ENCODE assay signal across 24 cellular contexts in the genomic region with DNA sequence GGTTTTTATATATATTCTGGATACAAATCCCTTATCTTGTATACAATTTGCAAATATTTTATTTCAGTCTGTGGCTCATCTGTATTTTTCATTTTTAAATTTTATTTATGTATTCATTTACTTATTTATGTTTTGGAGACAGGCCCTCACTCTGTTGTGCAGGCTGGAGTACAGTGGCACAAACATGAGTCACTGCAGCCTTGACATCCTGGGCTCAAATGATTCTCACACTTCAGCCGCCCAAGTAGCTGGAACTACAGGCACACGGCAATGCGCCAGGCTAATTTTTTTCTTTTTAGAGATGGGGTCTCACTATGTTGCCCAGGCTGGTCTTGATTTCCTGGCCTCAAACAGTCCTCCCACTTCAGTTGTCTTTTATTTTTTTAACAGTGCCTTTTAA.
"Had no signal": no experiment of that assay in that cellular context is flagged by ENCODE, and none has a peak within 500 bp of the region (broad histone marks: within the 10 kb centered on the region; RNA-seq: fewer than 3 reads in every experiment).

No MANE protein-coding gene starts in this region.

- H3K9me3 ChIP-seq: stomach, suprapubic skin, testis, thoracic aorta, thyroid gland, tibial artery, tibial nerve, transverse colon, upper lobe of left lung, upper lobe of right lung, uterus, vagina had no signal

- H3K36me3 ChIP-seq: uterus had no signal

- H3K27me3 ChIP-seq: stomach, suprapubic skin, testis, thyroid gland, tibial artery, tibial nerve, transverse colon, upper lobe of left lung, upper lobe of right lung, uterus, vagina had no signal

- H3K4me3 ChIP-seq: stomach, suprapubic skin, testis, thoracic aorta, thyroid gland, tibial artery, tibial nerve, transverse colon, upper lobe of left lung, upper lobe of right lung, uterus, vagina had no signal

- H3K27ac ChIP-seq: stomach, suprapubic skin, testis, thoracic aorta, thyroid gland, tibial artery, tibial nerve, transverse colon, upper lobe of left lung, upper lobe of right lung, uterus, vagina had no signal

- DNase-seq: stimulated activated CD4-positive, alpha-beta T cell treated with anti-CD3 and anti-CD28 coated beads, Interleukin-2, amount 100 ng/mL, for 48 hours; stimulated activated CD4-positive, alpha-beta T cell treated with anti-CD3 and anti-CD28 coated beads, Interleukin-4, amount 100 ng/mL, for 1 hour; stimulated activated CD4-positive, alpha-beta T cell treated with anti-CD3 and anti-CD28 coated beads, Interleukin-4, amount 100 ng/mL, for 24 hours; stimulated activated CD4-positive, alpha-beta T cell treated with anti-CD3 and anti-CD28 coated beads, Interleukin-4, amount 100 ng/mL, for 4 hours; stimulated activated CD8-positive, alpha-beta memory T cell treated with anti-CD3 and anti-CD28 coated beads, Interleukin-4, amount 100 ng/mL, for 48 hours; stimulated activated naive B cell treated with anti-CD40 and anti-IgM and Interleukin-4, amounts not matched to agents 10 μg/mL and 1 μg/mL and 100 μg/mL, for 72 hours; stimulated activated naive CD4-positive, alpha-beta T cell; stimulated activated naive CD4-positive, alpha-beta T cell treated with Interleukin-2 at 50 U/mL for 16 hours; stimulated activated naive CD8-positive, alpha-beta T cell treated with anti-CD3 and anti-CD28 coated beads, Interleukin-15, amount 100 ng/mL, for 72 hours; stimulated activated naive CD8-positive, alpha-beta T cell treated with anti-CD3 and anti-CD28 coated beads, Interleukin-15, Interleukin-2, amounts not matched to agents 100 U/mL and 50 U/mL, for 24 hours; stomach; substantia nigra; testis; thyroid gland; tibial artery; transverse colon; trophoblast cell; upper lobe of left lung; upper lobe of right lung; uterus had no signal

- H3K4me1 ChIP-seq: stomach, suprapubic skin, testis, thyroid gland, tibial artery, tibial nerve, transverse colon, upper lobe of left lung, upper lobe of right lung, uterus, vagina had no signal
